12 cellular contexts compared by ENCODE assay signal in genomic region chr7:40057292-40057691, GRCh38.
A peak's percentile ranks its signal among the peaks of the same experiment; 100 is the strongest.
DNase-seq lines count a peak whose midpoint lies in the region; ATAC-seq, FAIRE-seq and TF ChIP-seq lines count a peak whose summit lies in the region.
"Had no signal": no experiment of that assay in that cellular context is flagged by ENCODE, and none has a peak within 500 bp of the region (broad histone marks: within the 10 kb centered on the region; RNA-seq: fewer than 3 reads in every experiment).

No MANE protein-coding gene starts in this region.

- no peak for TF ChIP-seq CTCF in A673 (conservative IDR thresholded peaks at IDR 0.05; ENCODE audit: low read depth, low read length)
- TF ChIP-seq CTCF in H9 (conservative IDR thresholded peaks at IDR 0.05), result no peak
- TF ChIP-seq CTCF in glutamatergic neuron (IDR thresholded peaks at IDR 0.05; ENCODE audit: partially characterized antibody, unreplicated experiment), result no peak
- no peak for TF ChIP-seq CTCF in spleen (IDR thresholded peaks at IDR 0.05 in 8 of 11, conservative IDR thresholded peaks at IDR 0.05 in 3 of 11)
- no peak for TF ChIP-seq CTCF in WTC11 (IDR thresholded peaks at IDR 0.05)

- H3K27me3 ChIP-seq in A673 (replicated peaks; ENCODE audit: insufficient read depth, low read depth, low read length, poor library complexity) (no peaks in the 10 kb centered on the region), H9 (ENCODE audit: insufficient read depth, low read length) (no peaks in the 10 kb centered on the region), spleen (replicated peaks in 1 of 7) (no peaks in the 10 kb centered on the region)
- H3K27me3 ChIP-seq: gastrocnemius medialis had no signal

- H4K91ac ChIP-seq in H9 (ENCODE audit: insufficient read length, low read depth, low read length), result no peak overlapping the region

- FAIRE-seq in GM12892 (lab: Jason Lieb, UNC), result no peak

- no peaks in the 10 kb centered on the region for H3K23me2 ChIP-seq in H9 (ENCODE audit: insufficient read length, low read depth, low read length, poor library complexity, severe bottlenecking)

- H2BK5ac ChIP-seq in H9 (ENCODE audit: insufficient read length, low read length), result peak overlapping the region; percentile 38

- H3K4me3 Mint-ChIP-seq in H9 (no peak overlapping the region), glutamatergic neuron (ENCODE audit: unreplicated experiment) (no peak overlapping the region), WTC11 (no peak overlapping the region)
- no peak overlapping the region for H3K4me3 Mint-ChIP-seq in activated naive CD8-positive, alpha-beta T cell treated with anti-CD3 and anti-CD28 coated beads for 36 hours
- H3K4me3 Mint-ChIP-seq: activated naive CD4-positive, alpha-beta T cell treated with anti-CD3 and anti-CD28 coated beads, Interleukin-2, amount 50 U/mL, for 24 hours; naive B cell had no signal

- H3K4me3 ChIP-seq in A673 (ENCODE audit: low read depth, low read length, poor library complexity, severe bottlenecking), result no peak overlapping the region
- no peak overlapping the region for H3K4me3 ChIP-seq in spleen
- H3K4me3 ChIP-seq: gastrocnemius medialis had no signal

- no peak overlapping the region for H3K14ac ChIP-seq in H9 (ENCODE audit: insufficient read depth, low read length)

- POLR2A ChIA-PET in A673 (lab: Charles Lee; ENCODE audit: low non-redundant PET) (no interaction called here), WTC11 (lab: Charles Lee) (no interaction called here)

- H3K36me3 ChIP-seq in A673 (ENCODE audit: insufficient read depth, low read length, poor library complexity, severe bottlenecking), result no peaks in the 10 kb centered on the region
- peaks cover 0 to 63% (median 7%) of the 10 kb centered on the region in 6 donors for H3K36me3 ChIP-seq in spleen
- H3K36me3 ChIP-seq: gastrocnemius medialis had no signal

- no peak for ATAC-seq in WTC11

- in situ Hi-C loops in SK-MEL-5 (cut with HindIII; ENCODE audit: low pct_unique_long_range_greater_than_20kb, low sequenced_read_pairs), result loop anchor here (25.0 kb wide), 1 partner anchor 170 kb away; no protein-coding TSS in a partner anchor

- H3K4me1 Mint-ChIP-seq in H9 (peaks cover 6 to 7% of the 10 kb centered on the region in 2 experiments), glutamatergic neuron (ENCODE audit: low read depth, unreplicated experiment) (peaks cover 6% of the 10 kb centered on the region), WTC11 (0 out of 2 replicates have a peak, but pooled peaks cover 3% of the 10 kb centered on the region)
- no peaks in the 10 kb centered on the region for H3K4me1 Mint-ChIP-seq in activated naive CD8-positive, alpha-beta T cell treated with anti-CD3 and anti-CD28 coated beads for 36 hours

- H3K18ac ChIP-seq in H9 (ENCODE audit: insufficient read length, low read depth, low read length), result no peak overlapping the region

- DNase-seq in A673 (ENCODE audit: low spot score), result peak; percentile 27
- DNase-seq in H9, result no peak
- peak; percentile 22 for DNase-seq in SK-MEL-5 (ENCODE audit: low read depth, low spot score)
- DNase-seq in glutamatergic neuron, result no peak
- no peak for DNase-seq in activated naive CD8-positive, alpha-beta T cell treated with anti-CD3 and anti-CD28 coated beads for 36 hours
- no peak for DNase-seq in GM12892 (ENCODE audit: insufficient read length)
- DNase-seq in spleen, result no peak
- DNase-seq in WTC11 (ENCODE audit: low spot score), result no peak
- DNase-seq: gastrocnemius medialis; naive B cell; stimulated activated CD4-positive, alpha-beta T cell treated with anti-CD3 and anti-CD28 coated beads, Interleukin-4, amount 100 ng/mL, for 24 hours had no signal

- TF ChIP-seq POLR2A in GM12892 (IDR thresholded peaks at IDR 0.05; ENCODE audit: low read depth, low read length) (no peak), spleen (IDR thresholded peaks at IDR 0.05) (no peak)

- H3K4me1 ChIP-seq in A673 (ENCODE audit: insufficient read depth, low read length, poor library complexity, severe bottlenecking) (peaks cover 8% of the 10 kb centered on the region), H9 (ENCODE audit: insufficient read depth, low read length) (no peaks in the 10 kb centered on the region), spleen (peaks cover 0 to 5% (median 2%) of the 10 kb centered on the region in 6 donors)

- H4K8ac ChIP-seq in H9 (replicated peaks; ENCODE audit: insufficient read length, low read depth, low read length), result no peak overlapping the region

- H3K4ac ChIP-seq in H9 (ENCODE audit: low read depth, low read length), result no peak overlapping the region

- no TSS peak for BruUV-seq in A673 (replicated peaks; lab: Mats Ljungman, UMichigan)

- H3K27ac Mint-ChIP-seq in H9, result no peak overlapping the region
- H3K27ac Mint-ChIP-seq in glutamatergic neuron (ENCODE audit: unreplicated experiment), result peak overlapping the region; percentile 11
- no peak overlapping the region for H3K27ac Mint-ChIP-seq in activated naive CD8-positive, alpha-beta T cell treated with anti-CD3 and anti-CD28 coated beads for 36 hours
- H3K27ac Mint-ChIP-seq in WTC11, result no peak overlapping the region
- H3K27ac Mint-ChIP-seq: activated naive CD4-positive, alpha-beta T cell treated with anti-CD3 and anti-CD28 coated beads, Interleukin-2, amount 50 U/mL, for 24 hours had no signal

- no peak overlapping the region for H2AK5ac ChIP-seq in H9 (ENCODE audit: insufficient read length, low read length)

- H2AFZ ChIP-seq in H9 (ENCODE audit: low read length), result no peak overlapping the region

- CTCF ChIA-PET in A673 (lab: Charles Lee), result interaction anchor here (0.8 kb wide), 1 partner anchor 161 kb away, joined by 3 read pairs; no protein-coding TSS in a partner anchor
- CTCF ChIA-PET in WTC11 (lab: Charles Lee), result interaction anchor here (0.6 to 3.4 kb wide), 2 partner anchors 161 to 173 kb away, joined by 6 to 11 read pairs; no protein-coding TSS in a partner anchor

- H3K36me3 Mint-ChIP-seq in H9 (ENCODE audit: insufficient read depth in 1 of 3, low read depth in 3 of 3) (peaks cover 0 to 11% (median 4%) of the 10 kb centered on the region in 3 experiments; a peak in 4 of 7 replicates), glutamatergic neuron (ENCODE audit: unreplicated experiment) (no peaks in the 10 kb centered on the region), WTC11 (peaks cover 4% of the 10 kb centered on the region; the same call in 1 of the 2 replicates)
- no peaks in the 10 kb centered on the region for H3K36me3 Mint-ChIP-seq in activated naive CD8-positive, alpha-beta T cell treated with anti-CD3 and anti-CD28 coated beads for 36 hours

- H3K9me3 ChIP-seq in A673 (ENCODE audit: low read depth, low read length, poor library complexity, severe bottlenecking) (no peaks in the 10 kb centered on the region), H9 (ENCODE audit: control insufficient read depth, low read depth, low read length) (no peaks in the 10 kb centered on the region), spleen (no peaks in the 10 kb centered on the region)
- H3K9me3 ChIP-seq: gastrocnemius medialis had no signal

- H3K27ac ChIP-seq in A673 (ENCODE audit: low read depth, low read length, poor library complexity, severe bottlenecking), result no peak overlapping the region
- H3K27ac ChIP-seq in H9 (ENCODE audit: insufficient read length, low read depth, low read length), result no peak overlapping the region
- H3K27ac ChIP-seq in spleen, result no peak overlapping the region
- H3K27ac ChIP-seq: gastrocnemius medialis had no signal

- H2BK120ac ChIP-seq in H9 (ENCODE audit: low read depth, low read length, poor library complexity, severe bottlenecking), result no peak overlapping the region

- H3K79me2 ChIP-seq in H9 (ENCODE audit: insufficient read depth, low read length), result no peaks in the 10 kb centered on the region

- H2BK20ac ChIP-seq in H9 (ENCODE audit: low read depth, low read length, poor library complexity, severe bottlenecking), result no peak overlapping the region

- no peaks in the 10 kb centered on the region for H3K9me3 Mint-ChIP-seq in H9
- H3K9me3 Mint-ChIP-seq in glutamatergic neuron (ENCODE audit: unreplicated experiment), result peaks cover 2% of the 10 kb centered on the region
- H3K9me3 Mint-ChIP-seq in activated naive CD8-positive, alpha-beta T cell treated with anti-CD3 and anti-CD28 coated beads for 36 hours, result no peaks in the 10 kb centered on the region
- H3K9me3 Mint-ChIP-seq in WTC11, result no peaks in the 10 kb centered on the region
- H3K9me3 Mint-ChIP-seq: activated naive CD4-positive, alpha-beta T cell treated with anti-CD3 and anti-CD28 coated beads, Interleukin-2, amount 50 U/mL, for 24 hours; naive B cell had no signal

- no peak overlapping the region for H3T11ph ChIP-seq in H9 (ENCODE audit: low read length)

- no CpG with 5 or more reads among the region's 2 CpGs for WGBS in H9 (ENCODE audit: extremely low coverage, insufficient read length, low lambda C conversion rate)
- 46 to 77% (median 55%) methylated on average over 2 of the region's 2 CpGs for WGBS in spleen, 5 donors

- H3K9ac ChIP-seq in H9 (ENCODE audit: extremely low read depth, insufficient read length, low read length), result no peak overlapping the region

- H4K20me1 ChIP-seq in H9 (ENCODE audit: control insufficient read depth, insufficient read depth, insufficient read length), result no peaks in the 10 kb centered on the region

- H2BK15ac ChIP-seq in H9 (ENCODE audit: low read depth, low read length), result no peak overlapping the region

- intact Hi-C loops in A673 (cut with micrococcal nuclease; ENCODE audit: unreplicated experiment), result no loop called here
- intact Hi-C loops in spleen (cut with DNase I; ENCODE audit: low total_unique reads), result no loop called here

- H2BK12ac ChIP-seq in H9 (ENCODE audit: insufficient read length, low read depth, low read length), result no peak overlapping the region

- H3K4me2 ChIP-seq in H9 (ENCODE audit: insufficient read depth, insufficient read length, low read length), result no peak overlapping the region

- H3K79me1 ChIP-seq in H9 (ENCODE audit: insufficient read depth, low read depth, low read length, poor library complexity, severe bottlenecking), result no peaks in the 10 kb centered on the region

- no peak overlapping the region for H3K23ac ChIP-seq in H9 (ENCODE audit: insufficient read length, low read depth, low read length)

- H3K27me3 Mint-ChIP-seq in H9 (ENCODE audit: low read depth) (no peaks in the 10 kb centered on the region), glutamatergic neuron (ENCODE audit: unreplicated experiment) (no peaks in the 10 kb centered on the region), WTC11 (ENCODE audit: low read depth) (no peaks in the 10 kb centered on the region)
- no peaks in the 10 kb centered on the region for H3K27me3 Mint-ChIP-seq in activated naive CD8-positive, alpha-beta T cell treated with anti-CD3 and anti-CD28 coated beads for 36 hours
- H3K27me3 Mint-ChIP-seq: activated naive CD4-positive, alpha-beta T cell treated with anti-CD3 and anti-CD28 coated beads, Interleukin-2, amount 50 U/mL, for 24 hours; naive B cell had no signal

- no peak overlapping the region for H4K5ac ChIP-seq in H9 (ENCODE audit: insufficient read length, low read depth, low read length)

- no peak overlapping the region for H3K56ac ChIP-seq in H9 (ENCODE audit: insufficient read length, low read depth, low read length)

TF ChIP-seq in WTC11, 78 proteins besides CTCF, POLR2A, EP300 and RAD21 (continues in another document):
- TF ChIP-seq MXD4 (CRISPR knock-in tag; IDR thresholded peaks at IDR 0.05; ENCODE audit: borderline replicate concordance), result no peak
- no peak for TF ChIP-seq HMGA2 (CRISPR knock-in tag; IDR thresholded peaks at IDR 0.05)
- TF ChIP-seq ZNF396 (CRISPR knock-in tag; IDR thresholded peaks at IDR 0.05; ENCODE audit: borderline replicate concordance), result no peak

Comparison
In these comparisons a context has a peak if more than half of its experiments do, and no peak if none do; other contexts are left out.
1. DNase-seq: peak in A673 (single experiment) and SK-MEL-5 (single experiment); none in H9 (single experiment), glutamatergic neuron (single experiment), activated naive CD8-positive, alpha-beta T cell treated with anti-CD3 and anti-CD28 coated beads for 36 hours (single experiment), GM12892 (single experiment), spleen (single experiment) and WTC11 (single experiment).